In genomic region chr1:219710529-219711194, GRCh38 we compare ENCODE assay signal across 13 cellular contexts.
DNase-seq lines count a peak whose midpoint lies in the region; ATAC-seq and TF ChIP-seq lines count a peak whose summit lies in the region.
"Had no signal": no experiment of that assay in that cellular context is flagged by ENCODE, and none has a peak within 500 bp of the region (broad histone marks: within the 10 kb centered on the region; RNA-seq: fewer than 3 reads in every experiment).

No MANE protein-coding gene starts in this region.

- H3K9me3 Mint-ChIP-seq in Caco-2 (ENCODE audit: unreplicated experiment): no peaks in the 10 kb centered on the region
- H3K9me3 Mint-ChIP-seq: activated T-helper 1 cell treated with anti-CD3 and anti-CD28 coated beads, Interleukin-12 subunit alpha, Interleukin-12 subunit beta, Interleukin-2, Interleukin-4 antibody, amounts not matched to agents 30 ng/mL and 10 ng/mL and 1 ng/mL, durations not matched to agents 14 hours and 24 hours and 36 hours had no signal

- POLR2A ChIA-PET in Caco-2 (lab: Charles Lee): no interaction called here

- no peaks in the 10 kb centered on the region for H3K36me3 Mint-ChIP-seq in Caco-2 (ENCODE audit: insufficient read depth, unreplicated experiment)
- H3K36me3 Mint-ChIP-seq: neural progenitor cell had no signal

- H3K4me3 Mint-ChIP-seq in Caco-2 (ENCODE audit: unreplicated experiment): no peak overlapping the region
- H3K4me3 Mint-ChIP-seq: activated T-helper 1 cell treated with anti-CD3 and anti-CD28 coated beads, Interleukin-12 subunit alpha, Interleukin-12 subunit beta, Interleukin-2, Interleukin-4 antibody, amounts not matched to agents 30 ng/mL and 10 ng/mL and 1 ng/mL, durations not matched to agents 14 hours and 24 hours and 36 hours; neural progenitor cell had no signal

- DNase-seq in COLO829 (ENCODE audit: low spot score) (peak; percentile 97), T1000 (lab: John Stamatoyannopoulos, UW) (peak; percentile 77), foreskin melanocyte (peak; percentile 69), Caco-2 (no peak), dorsolateral prefrontal cortex (no peak)
- DNase-seq: Calu3; NCI-H1417 treated with DMSO at 0.1 percent for 48 hours; stimulated activated CD4-positive, alpha-beta T cell treated with anti-CD3 and anti-CD28 coated beads, Interleukin-1b, Interleukin-23, amount 100 ng/mL, for 48 hours had no signal

- H3K36me3 ChIP-seq in Caco-2 (ENCODE audit: control insufficient read depth, insufficient read depth, low read length): no peaks in the 10 kb centered on the region
- H3K36me3 ChIP-seq: neural progenitor cell had no signal

- no peaks in the 10 kb centered on the region for H3K4me1 ChIP-seq in Caco-2

- TF ChIP-seq CTCF in Caco-2 (IDR thresholded peaks at IDR 0.05; ENCODE audit: insufficient read depth in 1 of 2, low read depth in 1 of 2, low read length in 1 of 2, severe bottlenecking in 1 of 2, unreplicated experiment in 1 of 2) (no peak), dorsolateral prefrontal cortex (IDR thresholded peaks at IDR 0.05 in 54 of 56, conservative IDR thresholded peaks at IDR 0.05 in 2 of 56; ENCODE audit: low read depth in 1 of 56, partially characterized antibody in 56 of 56) (no peak)

- no peaks in the 10 kb centered on the region for H3K27me3 ChIP-seq in Caco-2 (replicated peaks; ENCODE audit: control insufficient read depth, insufficient read depth, low read length)
- no peaks in the 10 kb centered on the region for H3K27me3 ChIP-seq in dorsolateral prefrontal cortex
- H3K27me3 ChIP-seq: neural progenitor cell had no signal

- ATAC-seq in HG03025 (IDR thresholded peaks at IDR 0.05; ENCODE audit: low FRiP score, unreplicated experiment) (peak; percentile 83), GM19395 (IDR thresholded peaks at IDR 0.05; ENCODE audit: unreplicated experiment) (no peak), HG03280 (IDR thresholded peaks at IDR 0.05; ENCODE audit: unreplicated experiment) (no peak)

- BruUV-seq in Caco-2 (replicated peaks; lab: Mats Ljungman, UMichigan): no TSS peak

- peaks cover 8% of the 10 kb centered on the region for H3K27me3 Mint-ChIP-seq in Caco-2 (ENCODE audit: insufficient read depth, unreplicated experiment)

- CTCF ChIA-PET in Caco-2 (lab: Charles Lee): no interaction called here

- no peak overlapping the region for H3K27ac ChIP-seq in dorsolateral prefrontal cortex
- H3K27ac ChIP-seq: neural progenitor cell had no signal

- H3K27ac Mint-ChIP-seq in Caco-2 (ENCODE audit: unreplicated experiment): no peak overlapping the region
- H3K27ac Mint-ChIP-seq: activated T-helper 1 cell treated with anti-CD3 and anti-CD28 coated beads, Interleukin-12 subunit alpha, Interleukin-12 subunit beta, Interleukin-2, Interleukin-4 antibody, amounts not matched to agents 30 ng/mL and 10 ng/mL and 1 ng/mL, durations not matched to agents 14 hours and 24 hours and 36 hours; neural progenitor cell had no signal

- no peak overlapping the region for H3K4me3 ChIP-seq in Caco-2 (ENCODE audit: low read depth, low read length)
- H3K4me3 ChIP-seq in dorsolateral prefrontal cortex: no peak overlapping the region
- H3K4me3 ChIP-seq: neural progenitor cell had no signal

- H3K4me1 Mint-ChIP-seq in Caco-2 (ENCODE audit: low read depth, unreplicated experiment): no peaks in the 10 kb centered on the region

- intact Hi-C loops in Caco-2 (cut with micrococcal nuclease; ENCODE audit: unreplicated experiment): no loop called here
- intact Hi-C loops in dorsolateral prefrontal cortex (cut with DNase I): no loop called here

- H3K9me3 ChIP-seq in Caco-2: no peaks in the 10 kb centered on the region

Comparison
In these comparisons a context has a peak if more than half of its experiments do, and no peak if none do; other contexts are left out.
1. DNase-seq: peak in COLO829 (single experiment), T1000 (single experiment) and foreskin melanocyte (single experiment); none in Caco-2 (0 of 2) and dorsolateral prefrontal cortex (0 of 10).